26 cellular contexts compared by ENCODE assay signal in genomic region chr4:6095897-6096296, GRCh38.
"Had no signal": no experiment of that assay in that cellular context is flagged by ENCODE, and none has a peak within 500 bp of the region (broad histone marks: within the 10 kb centered on the region; RNA-seq: fewer than 3 reads in every experiment).

No MANE protein-coding gene starts in this region.

- FAIRE-seq: islet of Langerhans had no signal

- H3K9me3 Mint-ChIP-seq: activated naive CD8-positive, alpha-beta T cell treated with anti-CD3 and anti-CD28 coated beads, Interleukin-2, amount 10 ng/mL, durations not matched to agents 7 days and 5 days; activated T-cell treated with anti-CD3 and anti-CD28 coated beads, Interleukin-2, amount 50 U/mL, for 24 hours; activated T-helper 2 cell treated with anti-CD3 and anti-CD28 coated beads, Interferon-gamma antibody, Interleukin-2, Interleukin-4, amounts not matched to agents 10 μg/mL and 5 μg/mL and 100 μg/mL, durations not matched to agents 14 hours and 24 hours and 36 hours; nephron progenitor cell; type B pancreatic cell had no signal

- H3K27me3 Mint-ChIP-seq: activated B cell treated with CpG ODN at 0.5 μM for 24 hours, T-cell had no signal

- ATAC-seq: activated CD8-positive, alpha-beta T cell treated with anti-CD3 and anti-CD28 coated beads, Interleukin-2, amount 10 ng/mL, durations not matched to agents 7 days and 5 days; gastroesophageal sphincter; left cardiac atrium; mucosa of descending colon; sciatic nerve; stimulated activated naive B cell treated with anti-CD40 and anti-IgM and Interleukin-4, amounts not matched to agents 10 μg/mL and 1 μg/mL and 100 μg/mL, for 72 hours; T-cell had no signal

- H3K4me1 ChIP-seq: gastroesophageal sphincter, testis, vagina had no signal

- H3K4me3 ChIP-seq: cardiac muscle cell, gastroesophageal sphincter, mucosa of descending colon, smooth muscle cell, testis, vagina had no signal

- H3K27ac ChIP-seq: cardiac muscle cell, gastroesophageal sphincter, testis, vagina had no signal

- H3K36me3 Mint-ChIP-seq: activated naive CD8-positive, alpha-beta T cell treated with anti-CD3 and anti-CD28 coated beads, Interleukin-2, amount 10 ng/mL, durations not matched to agents 7 days and 5 days; stimulated activated naive B cell treated with anti-CD40 and anti-IgM and Interleukin-4, amounts not matched to agents 10 μg/mL and 1 μg/mL and 100 μg/mL, for 72 hours; T-cell; type B pancreatic cell had no signal

- H3K27me3 ChIP-seq: cardiac muscle cell, testis, vagina had no signal

- H3K4me1 Mint-ChIP-seq: activated B cell treated with CpG ODN at 0.5 μM for 24 hours; nephron progenitor cell; stimulated activated naive B cell treated with anti-CD40 and anti-IgM and Interleukin-4, amounts not matched to agents 10 μg/mL and 1 μg/mL and 100 μg/mL, for 72 hours had no signal

- H3K4me3 Mint-ChIP-seq: activated B cell treated with CpG ODN at 0.5 μM for 24 hours; activated CD8-positive, alpha-beta T cell treated with anti-CD3 and anti-CD28 coated beads, Interleukin-2, amount 10 ng/mL, durations not matched to agents 7 days and 5 days; activated naive CD4-positive, alpha-beta T cell treated with anti-CD3 and anti-CD28 coated beads for 36 hours; activated naive CD8-positive, alpha-beta T cell treated with anti-CD3 and anti-CD28 coated beads, Interleukin-2, amount 10 ng/mL, durations not matched to agents 7 days and 5 days; activated T-cell treated with anti-CD3 and anti-CD28 coated beads, Interleukin-2, amount 50 U/mL, for 24 hours; nephron progenitor cell; stimulated activated naive B cell treated with anti-CD40 and anti-IgM and Interleukin-4, amounts not matched to agents 10 μg/mL and 1 μg/mL and 100 μg/mL, for 72 hours; T-cell; type B pancreatic cell had no signal

- H3K4me2 ChIP-seq: SK-N-SH, smooth muscle cell had no signal

- DNase-seq: activated B cell treated with CpG ODN at 0.5 μM for 24 hours; activated CD8-positive, alpha-beta memory T cell treated with anti-CD3 and anti-CD28 coated beads, Interleukin-2, amount 50 U/mL, for 4 hours; activated CD8-positive, alpha-beta T cell treated with anti-CD3 and anti-CD28 coated beads, Interleukin-2, amount 10 ng/mL, durations not matched to agents 7 days and 5 days; activated naive CD8-positive, alpha-beta T cell treated with anti-CD3 and anti-CD28 coated beads, Interleukin-2, amount 10 ng/mL, durations not matched to agents 7 days and 5 days; activated T-cell treated with anti-CD3 and anti-CD28 coated beads, Interleukin-2, amount 50 U/mL, for 24 hours; amniotic stem cell; effector memory CD4-positive, alpha-beta T cell; left cardiac atrium; mesenchymal stem cell; mucosa of descending colon; nephron progenitor cell; SK-N-SH; stimulated activated CD4-positive, alpha-beta T cell treated with anti-CD3 and anti-CD28 coated beads, Interleukin-2, amount 100 ng/mL, for 48 hours; stimulated activated CD8-positive, alpha-beta memory T cell treated with anti-CD3 and anti-CD28 coated beads, Interleukin-4, amount 100 ng/mL, for 48 hours; stimulated activated naive B cell treated with anti-CD40 and anti-IgM and Interleukin-4, amounts not matched to agents 10 μg/mL and 1 μg/mL and 100 μg/mL, for 72 hours; T-cell; testis had no signal

- H3K9me3 ChIP-seq: gastroesophageal sphincter, mucosa of descending colon, SK-N-SH, testis, vagina had no signal

- H3K27ac Mint-ChIP-seq: activated B cell treated with CpG ODN at 0.5 μM for 24 hours; activated CD8-positive, alpha-beta T cell treated with anti-CD3 and anti-CD28 coated beads, Interleukin-2, amount 10 ng/mL, durations not matched to agents 7 days and 5 days; activated naive CD4-positive, alpha-beta T cell treated with anti-CD3 and anti-CD28 coated beads for 36 hours; activated naive CD8-positive, alpha-beta T cell treated with anti-CD3 and anti-CD28 coated beads, Interleukin-2, amount 10 ng/mL, durations not matched to agents 7 days and 5 days; activated T-cell treated with anti-CD3 and anti-CD28 coated beads, Interleukin-2, amount 50 U/mL, for 24 hours; activated T-helper 2 cell treated with anti-CD3 and anti-CD28 coated beads, Interferon-gamma antibody, Interleukin-2, Interleukin-4, amounts not matched to agents 10 μg/mL and 5 μg/mL and 100 μg/mL, durations not matched to agents 14 hours and 24 hours and 36 hours; nephron progenitor cell; stimulated activated naive B cell treated with anti-CD40 and anti-IgM and Interleukin-4, amounts not matched to agents 10 μg/mL and 1 μg/mL and 100 μg/mL, for 72 hours; T-cell; type B pancreatic cell had no signal

- H3K36me3 ChIP-seq: cardiac muscle cell, gastroesophageal sphincter, vagina had no signal
